In the genomic region with DNA sequence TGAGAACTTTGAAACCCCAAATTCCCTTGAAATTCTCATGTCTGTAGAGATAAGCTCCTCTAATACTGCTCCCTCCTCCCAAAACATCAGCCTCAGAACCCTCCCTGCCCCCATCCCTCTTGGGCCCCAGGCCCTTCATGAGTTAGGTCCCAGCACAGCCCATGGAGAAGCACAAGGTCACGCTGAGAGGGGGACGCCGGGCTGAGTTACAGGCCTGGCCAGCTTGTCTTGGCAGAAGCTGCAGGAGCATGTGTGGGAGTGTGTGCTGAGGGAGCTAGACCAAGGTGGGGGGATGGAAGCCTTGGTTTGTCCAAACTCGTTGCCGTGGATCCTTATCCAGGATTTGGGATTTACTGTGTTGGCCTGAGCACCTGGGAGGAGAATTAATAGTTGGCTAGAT, we compare ENCODE assay signal across 20 cellular contexts. TPM values are rescaled to one million over a fixed set of nuclear protein-coding genes. Genes with fewer than 3 reads are reported as not detected.
"Had no signal": no experiment of that assay in that cellular context is flagged by ENCODE, and none has a peak within 500 bp of the region (broad histone marks: within the 10 kb centered on the region; RNA-seq: fewer than 3 reads in every experiment).

No MANE protein-coding gene starts in this region.

- DNase-seq: activated CD4-positive, alpha-beta memory T cell treated with anti-CD3 and anti-CD28 coated beads, Interleukin-2, amount 10 ng/mL, durations not matched to agents 7 days and 5 days; activated CD4-positive, alpha-beta T cell treated with anti-CD3 and anti-CD28 coated beads for 4 hours; activated gamma-delta T cell; activated naive CD8-positive, alpha-beta T cell treated with anti-CD3 and anti-CD28 coated beads for 36 hours; activated T-cell treated with anti-CD3 and anti-CD28 coated beads, Interleukin-2, amount 50 U/mL, for 24 hours; effector memory CD4-positive, alpha-beta T cell; lower lobe of right lung; midbrain; small intestine; stimulated activated CD4-positive, alpha-beta T cell treated with anti-CD3 and anti-CD28 coated beads, Interleukin-4, amount 100 ng/mL, for 4 hours; stimulated activated CD8-positive, alpha-beta memory T cell treated with anti-CD3 and anti-CD28 coated beads, Interleukin-4, amount 100 ng/mL, for 48 hours; stimulated activated naive CD4-positive, alpha-beta T cell treated with Interleukin-2 at 50 U/mL for 16 hours; substantia nigra had no signal

- H3K27ac Mint-ChIP-seq: activated CD4-positive, alpha-beta memory T cell treated with anti-CD3 and anti-CD28 coated beads, Interleukin-2, amount 10 ng/mL, durations not matched to agents 7 days and 5 days; activated naive CD8-positive, alpha-beta T cell treated with anti-CD3 and anti-CD28 coated beads for 36 hours; activated T-cell treated with anti-CD3 and anti-CD28 coated beads, Interleukin-2, amount 50 U/mL, for 24 hours; brain; T-helper 1 cell treated with Interleukin-12 subunit alpha and Interleukin-12 subunit beta and Interleukin-4 antibody, amounts not matched to agents 30 μg/mL and 1 μg/mL, for 36 hours; type B pancreatic cell; WTC11 had no signal

- H3K4me3 Mint-ChIP-seq: activated CD4-positive, alpha-beta memory T cell treated with anti-CD3 and anti-CD28 coated beads, Interleukin-2, amount 10 ng/mL, durations not matched to agents 7 days and 5 days; activated naive CD8-positive, alpha-beta T cell treated with anti-CD3 and anti-CD28 coated beads for 36 hours; activated T-cell treated with anti-CD3 and anti-CD28 coated beads, Interleukin-2, amount 50 U/mL, for 24 hours; brain; T-helper 1 cell treated with Interleukin-12 subunit alpha and Interleukin-12 subunit beta and Interleukin-4 antibody, amounts not matched to agents 30 μg/mL and 1 μg/mL, for 36 hours; type B pancreatic cell; WTC11 had no signal

- H3K27ac ChIP-seq: lower lobe of right lung had no signal

- H3K4me3 ChIP-seq: lower lobe of right lung had no signal

- H3K36me3 Mint-ChIP-seq: activated naive CD8-positive, alpha-beta T cell treated with anti-CD3 and anti-CD28 coated beads for 36 hours; brain; type B pancreatic cell; WTC11 had no signal

- H3K9me3 Mint-ChIP-seq: activated CD4-positive, alpha-beta memory T cell treated with anti-CD3 and anti-CD28 coated beads, Interleukin-2, amount 10 ng/mL, durations not matched to agents 7 days and 5 days; activated naive CD8-positive, alpha-beta T cell treated with anti-CD3 and anti-CD28 coated beads for 36 hours; activated T-cell treated with anti-CD3 and anti-CD28 coated beads, Interleukin-2, amount 50 U/mL, for 24 hours; brain; T-helper 1 cell treated with Interleukin-12 subunit alpha and Interleukin-12 subunit beta and Interleukin-4 antibody, amounts not matched to agents 30 μg/mL and 1 μg/mL, for 36 hours; type B pancreatic cell; WTC11 had no signal

- ATAC-seq: WTC11 had no signal

- H3K9me3 ChIP-seq: lower lobe of right lung had no signal

- H3K36me3 ChIP-seq: lower lobe of right lung had no signal

RNA-seq across cellular contexts. Expression of a gene that starts 8.5 kb away (rescaled TPM):
- total RNA-seq: activated CD4-positive, alpha-beta memory T cell treated with anti-CD3 and anti-CD28 coated beads, Interleukin-2, amount 10 ng/mL, durations not matched to agents 7 days and 5 days; activated naive CD8-positive, alpha-beta T cell treated with anti-CD3 and anti-CD28 coated beads for 36 hours; epithelial cell of proximal tubule; kidney epithelial cell; posterior vena cava; WTC11 had no signal
- polyA plus RNA-seq: small intestine had no signal

RNA-seq across cellular contexts. Expression of a gene that starts 53.2 kb away (rescaled TPM):
- total RNA-seq: epithelial cell of proximal tubule, kidney epithelial cell, posterior vena cava had no signal
